Comparison of ENCODE assay signal across 1 cellular context in genomic region chr6:137414599-137414998, GRCh38.
TF ChIP-seq lines count a peak whose summit lies in the region.

No MANE protein-coding gene starts in this region.

TF ChIP-seq in SK-N-SH, 30 proteins besides CTCF, POLR2A, EP300 and RAD21 (continued from another document):
- no peak for TF ChIP-seq SMC3 (IDR thresholded peaks at IDR 0.05; ENCODE audit: low read depth, low read length)
